In genomic region chr17:57125406-57125805, GRCh38 we compare ENCODE assay signal across 13 cellular contexts. TPM values are rescaled to one million over a fixed set of nuclear protein-coding genes. Genes with fewer than 3 reads are reported as not detected.
DNase-seq lines count a peak whose midpoint lies in the region; ATAC-seq and TF ChIP-seq lines count a peak whose summit lies in the region.
"Had no signal": no experiment of that assay in that cellular context is flagged by ENCODE, and none has a peak within 500 bp of the region (broad histone marks: within the 10 kb centered on the region; RNA-seq: fewer than 3 reads in every experiment).

No MANE protein-coding gene starts in this region.

- ATAC-seq in HG02885 (IDR thresholded peaks at IDR 0.05; ENCODE audit: poor library complexity, unreplicated experiment) (no peak), HG03520 (IDR thresholded peaks at IDR 0.05; ENCODE audit: unreplicated experiment) (no peak), HG03460 (IDR thresholded peaks at IDR 0.05; ENCODE audit: unreplicated experiment) (no peak)
- ATAC-seq: GM23338 had no signal

- H3K4me3 ChIP-seq in astrocyte of the cerebellum (ENCODE audit: low read depth, low read length) = no peak overlapping the region
- H3K4me3 ChIP-seq: GM23338, HAP-1 had no signal

- in situ Hi-C loops in G401 (cut with HindIII; ENCODE audit: low sequenced_read_pairs) = no loop called here
- in situ Hi-C loops in astrocyte of the cerebellum (cut with HindIII; ENCODE audit: low sequenced_read_pairs) = no loop called here

- DNase-seq in DMS 273 (lab: John Stamatoyannopoulos, UW; ENCODE audit: unreplicated experiment) (peak; percentile 26), DMS 273 treated with DMSO at 0.1 percent for 48 hours (lab: John Stamatoyannopoulos, UW) (no peak), G401 (ENCODE audit: low spot score) (peak; percentile 84), astrocyte of the cerebellum (ENCODE audit: low read depth) (no peak), pons (ENCODE audit: low spot score) (peak; percentile 27)
- DNase-seq: Caco-2; CD8-positive, alpha-beta memory T cell; KG1 had no signal

- TF ChIP-seq CTCF in astrocyte of the cerebellum (IDR thresholded peaks at IDR 0.05; ENCODE audit: low read depth, low read length, missing control alignments) = peak; percentile 14

RNA-seq across cellular contexts. Expression of gene AKAP1, which starts 40.4 kb away (rescaled TPM):
- 5.4 and 5.7 TPM in 2 replicates for total RNA-seq in G401 (2014; rRNA removed; shearing (Covaris generic))

Comparison
In these comparisons a context has a peak if more than half of its experiments do, and no peak if none do; other contexts are left out.
1. DNase-seq: peak in DMS 273 (single experiment), G401 (single experiment) and pons (single experiment); none in DMS 273 treated with DMSO at 0.1 percent for 48 hours (single experiment) and astrocyte of the cerebellum (single experiment).